ENCODE assay signal across 8 cellular contexts in genomic region chr18:50268022-50268747, GRCh38. TPM values are rescaled to one million over a fixed set of nuclear protein-coding genes. Genes with fewer than 3 reads are reported as not detected.
A peak's percentile ranks its signal among the peaks of the same experiment; 100 is the strongest.
DNase-seq lines count a peak whose midpoint lies in the region; ATAC-seq, FAIRE-seq and TF ChIP-seq lines count a peak whose summit lies in the region.

No MANE protein-coding gene starts in this region.

- no peak for FAIRE-seq in HTR-8/SVneo (lab: Jason Lieb, UNC)

- peak; percentile 47 for ATAC-seq in GM18499 (IDR thresholded peaks at IDR 0.05; ENCODE audit: insufficient read depth, unreplicated experiment)
- peak; percentile 71 for ATAC-seq in HG02588 (IDR thresholded peaks at IDR 0.05; ENCODE audit: unreplicated experiment)
- ATAC-seq in activated naive CD8-positive, alpha-beta T cell treated with anti-CD3 and anti-CD28 coated beads, Interleukin-2, amount 10 ng/mL, durations not matched to agents 7 days and 5 days (ENCODE audit: low read depth), result peak; percentile 82
- peak; percentile 79 for ATAC-seq in left ventricle myocardium superior
- ATAC-seq in aorta (ENCODE audit: low FRiP score), result peak; percentile 88

- H3K9me3 ChIP-seq in OCI-LY7 (ENCODE audit: low read length) (no peaks in the 10 kb centered on the region), aorta (ENCODE audit: control insufficient read depth, low read length) (no peaks in the 10 kb centered on the region)

- peaks cover 39% of the 10 kb centered on the region for H3K36me3 ChIP-seq in OCI-LY7 (ENCODE audit: insufficient read depth, low read length)
- H3K36me3 ChIP-seq in aorta (ENCODE audit: control insufficient read depth in 1 of 2, insufficient read depth in 2 of 2, low read length in 1 of 2), result peaks cover under 1 to 2% of the 10 kb centered on the region in 2 donors

- TF ChIP-seq CTCF in OCI-LY7 (conservative IDR thresholded peaks at IDR 0.05; ENCODE audit: low read length), result peak; percentile 74

- no peaks in the 10 kb centered on the region for H3K9me2 ChIP-seq in OCI-LY7 (ENCODE audit: insufficient read depth, low read length)

- peaks cover 9% of the 10 kb centered on the region for H3K36me3 Mint-ChIP-seq in activated naive CD8-positive, alpha-beta T cell treated with anti-CD3 and anti-CD28 coated beads, Interleukin-2, amount 10 ng/mL, durations not matched to agents 7 days and 5 days

- peaks cover 4% of the 10 kb centered on the region for H3K27me3 Mint-ChIP-seq in activated naive CD8-positive, alpha-beta T cell treated with anti-CD3 and anti-CD28 coated beads, Interleukin-2, amount 10 ng/mL, durations not matched to agents 7 days and 5 days

- DNase-seq in OCI-LY7 (ENCODE audit: low spot score) (peak; percentile 75), left ventricle myocardium superior (peak; percentile 93), retina (peak; percentile 82), aorta (peak; percentile 90 to 95), HTR-8/SVneo (ENCODE audit: insufficient read length, low spot score) (no peak)
- peak; percentile 87 for DNase-seq in activated naive CD8-positive, alpha-beta T cell treated with anti-CD3 and anti-CD28 coated beads, Interleukin-2, amount 10 ng/mL, durations not matched to agents 7 days and 5 days

- no peaks in the 10 kb centered on the region for H4K20me1 ChIP-seq in OCI-LY7 (ENCODE audit: insufficient read depth, low read length)

- peak overlapping the region; percentile 51 for H3K4me2 ChIP-seq in OCI-LY7 (ENCODE audit: low read length)

- H3K4me1 Mint-ChIP-seq in activated naive CD8-positive, alpha-beta T cell treated with anti-CD3 and anti-CD28 coated beads, Interleukin-2, amount 10 ng/mL, durations not matched to agents 7 days and 5 days, result peaks cover 11% of the 10 kb centered on the region

- H3K79me2 ChIP-seq in OCI-LY7 (ENCODE audit: insufficient read depth, low read depth, low read length), result no peaks in the 10 kb centered on the region

- H3K27ac ChIP-seq in OCI-LY7 (ENCODE audit: low read depth, low read length, poor library complexity, severe bottlenecking) (no peak overlapping the region), aorta (ENCODE audit: low read depth in 1 of 2, low read length in 2 of 2) (peak overlapping the region in 1 of 2 donors; percentile 3)

- no peaks in the 10 kb centered on the region for H3K27me3 ChIP-seq in aorta (ENCODE audit: control insufficient read depth in 1 of 2, insufficient read depth in 2 of 2, low read length in 1 of 2)

- WGBS in aorta, 2 donors, result 11 to 15% methylated on average over 56 of the region's 56 CpGs

- intact Hi-C loops in OCI-LY7 (cut with micrococcal nuclease; ENCODE audit: unreplicated experiment) (loop anchor here (5.0 kb wide), 2 partner anchors 89 to 104 kb away; no protein-coding TSS in a partner anchor), left ventricle myocardium superior (cut with micrococcal nuclease) (no loop called here), aorta (cut with DNase I) (loop anchor here in 1 of 2 donors (5.0 kb wide), 1 partner anchor 456 kb away; the partner anchor contains the start of gene ACAA2)

- H3K4me1 ChIP-seq in OCI-LY7 (ENCODE audit: insufficient read depth, low read length, poor library complexity, severe bottlenecking) (peaks cover 25% of the 10 kb centered on the region), aorta (ENCODE audit: control insufficient read depth in 1 of 2, insufficient read depth in 2 of 2, low read length in 2 of 2) (no peaks in the 10 kb centered on the region)

- H3K9me3 Mint-ChIP-seq in activated naive CD8-positive, alpha-beta T cell treated with anti-CD3 and anti-CD28 coated beads, Interleukin-2, amount 10 ng/mL, durations not matched to agents 7 days and 5 days, result no peaks in the 10 kb centered on the region

- BruUV-seq in OCI-LY7 (replicated peaks; lab: Mats Ljungman, UMichigan), result no TSS peak

- H3K27ac Mint-ChIP-seq in activated naive CD8-positive, alpha-beta T cell treated with anti-CD3 and anti-CD28 coated beads, Interleukin-2, amount 10 ng/mL, durations not matched to agents 7 days and 5 days, result peak overlapping the region; percentile 31

- H3K4me3 ChIP-seq in OCI-LY7 (ENCODE audit: low read depth, low read length, poor library complexity, severe bottlenecking) (peak overlapping the region; percentile 50), aorta (ENCODE audit: low read length in 2 of 2) (peak overlapping the region; percentile 14 to 41)

- POLR2A ChIA-PET in OCI-LY7 (lab: Charles Lee), result interaction anchor here (0.7 kb wide), 1 partner anchor 569 kb away, joined by 3 read pairs; no protein-coding TSS in a partner anchor
- POLR2A ChIA-PET in activated naive CD8-positive, alpha-beta T cell treated with anti-CD3 and anti-CD28 coated beads, Interleukin-2, amount 10 ng/mL, durations not matched to agents 7 days and 5 days (lab: Charles Lee), result interaction anchor here (2.9 kb wide), 1 partner anchor 13 kb away, joined by 17 read pairs; the partner anchor contains the start of gene MBD1

- peak overlapping the region; percentile 77 for H3K4me3 Mint-ChIP-seq in activated naive CD8-positive, alpha-beta T cell treated with anti-CD3 and anti-CD28 coated beads, Interleukin-2, amount 10 ng/mL, durations not matched to agents 7 days and 5 days

- H2AFZ ChIP-seq in OCI-LY7 (ENCODE audit: low read length), result peak overlapping the region; percentile 33; the same call in 1 of the 2 replicates

- CTCF ChIA-PET in OCI-LY7 (lab: Charles Lee; ENCODE audit: unreplicated experiment), result no interaction called here

RNA-seq across cellular contexts. Expression of gene CFAP53, which starts 1.9 kb away (rescaled TPM):
- 0.57 TPM in 1 of 2 replicates, not detected in the other for total RNA-seq in OCI-LY7 (2014; rRNA removed; shearing (Covaris generic))
- total RNA-seq in OCI-LY7 (2022), result 0.52 and 0.86 TPM in 2 replicates
- under 1 TPM; 0.36 to 0.68 TPM for total RNA-seq in activated naive CD8-positive, alpha-beta T cell treated with anti-CD3 and anti-CD28 coated beads, Interleukin-2, amount 10 ng/mL, durations not matched to agents 7 days and 5 days
- not detected for total RNA-seq in left ventricle myocardium superior
- total RNA-seq in aorta, result under 1 TPM; 0.39 to 0.49 TPM
- under 1 TPM in 1 of 2 donors, not detected in 1; 0.61 TPM for polyA plus RNA-seq in aorta

RNA-seq across cellular contexts. Expression of gene MBD1, which starts 13.1 kb away (rescaled TPM):
- 39.8 and 42.2 TPM in 2 replicates for total RNA-seq in OCI-LY7 (2014; rRNA removed; shearing (Covaris generic))
- total RNA-seq in OCI-LY7 (2022) (44.1 and 47.3 TPM in 2 replicates), left ventricle myocardium superior (58.5 TPM), aorta (10 to 100 TPM; 62.1 to 76.6 TPM)
- total RNA-seq in activated naive CD8-positive, alpha-beta T cell treated with anti-CD3 and anti-CD28 coated beads, Interleukin-2, amount 10 ng/mL, durations not matched to agents 7 days and 5 days, result 100 to 1,000 TPM; 108 to 123 TPM
- polyA plus RNA-seq in aorta, result 10 to 100 TPM; 24.4 to 58.3 TPM

RNA-seq across cellular contexts. Expression of gene CXXC1, which starts 19.3 kb away (rescaled TPM):
- 54.4 and 61.7 TPM in 2 replicates for total RNA-seq in OCI-LY7 (2014; rRNA removed; shearing (Covaris generic))
- total RNA-seq in OCI-LY7 (2022) (79.1 and 97.4 TPM in 2 replicates), left ventricle myocardium superior (38.2 TPM), aorta (10 to 100 TPM; 54.3 to 74.0 TPM)
- 100 to 1,000 TPM; 155 to 160 TPM for total RNA-seq in activated naive CD8-positive, alpha-beta T cell treated with anti-CD3 and anti-CD28 coated beads, Interleukin-2, amount 10 ng/mL, durations not matched to agents 7 days and 5 days
- polyA plus RNA-seq in aorta, result 100 to 1,000 TPM in 1 of 2 donors, 10 to 100 TPM in 1; 33.2 to 169 TPM
